ENCODE assay signal across 15 cellular contexts in genomic region chr4:188332265-188332664, GRCh38.
DNase-seq lines count a peak whose midpoint lies in the region; ATAC-seq and TF ChIP-seq lines count a peak whose summit lies in the region.
"Had no signal": no experiment of that assay in that cellular context is flagged by ENCODE, and none has a peak within 500 bp of the region (broad histone marks: within the 10 kb centered on the region; RNA-seq: fewer than 3 reads in every experiment).

No MANE protein-coding gene starts in this region.

- no peak overlapping the region for H3K9ac ChIP-seq in smooth muscle cell (ENCODE audit: low read depth)
- H3K9ac ChIP-seq: BLaER1 had no signal

- H3K36me3 ChIP-seq in Caco-2 (ENCODE audit: control insufficient read depth, insufficient read depth, low read length) (no peaks in the 10 kb centered on the region), brain microvascular endothelial cell (replicated peaks) (no peaks in the 10 kb centered on the region), smooth muscle cell (ENCODE audit: low read depth) (no peaks in the 10 kb centered on the region)
- H3K36me3 ChIP-seq: BLaER1, HAP-1 had no signal

- no peaks in the 10 kb centered on the region for H3K79me2 ChIP-seq in smooth muscle cell (ENCODE audit: low read depth)

- POLR2A ChIA-PET in Caco-2 (lab: Charles Lee), result no interaction called here

- no peaks in the 10 kb centered on the region for H3K27me3 Mint-ChIP-seq in Caco-2 (ENCODE audit: insufficient read depth, unreplicated experiment)
- H3K27me3 Mint-ChIP-seq: CD8-positive, alpha-beta memory T cell had no signal

- H3K27me3 ChIP-seq in Caco-2 (replicated peaks; ENCODE audit: control insufficient read depth, insufficient read depth, low read length) (no peaks in the 10 kb centered on the region), brain microvascular endothelial cell (replicated peaks) (no peaks in the 10 kb centered on the region), smooth muscle cell (ENCODE audit: low read depth) (no peaks in the 10 kb centered on the region)
- H3K27me3 ChIP-seq: BLaER1 had no signal

- BruUV-seq in Caco-2 (replicated peaks; lab: Mats Ljungman, UMichigan), result no TSS peak

- in situ Hi-C loops in brain microvascular endothelial cell (cut with HindIII; ENCODE audit: low pct_ligation_motif_present, low sequenced_read_pairs), result no loop called here

- DNase-seq in Caco-2 (no peak), brain microvascular endothelial cell (peak; percentile 10), fibroblast of peridontal ligament (ENCODE audit: extremely low read depth) (peak; percentile 9), smooth muscle cell (lab: John Stamatoyannopoulos, UW; ENCODE audit: unreplicated experiment) (no peak), DMS 273 treated with DMSO at 0.1 percent for 48 hours (lab: John Stamatoyannopoulos, UW) (no peak)
- DNase-seq in stimulated activated CD4-positive, alpha-beta T cell treated with anti-CD3 and anti-CD28 coated beads, Interleukin-4, amount 100 ng/mL, for 1 hour, result no peak
- DNase-seq in activated naive CD4-positive, alpha-beta T cell treated with anti-CD3 and anti-CD28 coated beads, Interleukin-2, amount 50 U/mL, for 72 hours (ENCODE audit: low spot score in 2 of 2), result no peak
- DNase-seq in activated CD8-positive, alpha-beta memory T cell treated with anti-CD3 and anti-CD28 coated beads, Interleukin-2, amount 50 U/mL, for 4 hours, result no peak
- DNase-seq: 8988T; AML-193; CD8-positive, alpha-beta memory T cell; DMS79; GOT3 had no signal

- no peak overlapping the region for H3K27ac ChIP-seq in brain microvascular endothelial cell
- no peak overlapping the region for H3K27ac ChIP-seq in smooth muscle cell (ENCODE audit: low read depth)
- H3K27ac ChIP-seq: BLaER1 had no signal

- H2AFZ ChIP-seq in smooth muscle cell (ENCODE audit: low read depth), result peak overlapping the region; percentile 75

- no peaks in the 10 kb centered on the region for H4K20me1 ChIP-seq in smooth muscle cell (ENCODE audit: low read depth)
- H4K20me1 ChIP-seq: BLaER1 had no signal

- peaks cover 38% of the 10 kb centered on the region for H3K4me1 ChIP-seq in Caco-2
- no peaks in the 10 kb centered on the region for H3K4me1 ChIP-seq in smooth muscle cell (ENCODE audit: low read depth)
- H3K4me1 ChIP-seq: BLaER1, HAP-1 had no signal

- no peak for ATAC-seq in activated naive CD4-positive, alpha-beta T cell treated with anti-CD3 and anti-CD28 coated beads, Interleukin-2, amount 50 U/mL, for 72 hours

- H3K4me3 ChIP-seq in Caco-2 (ENCODE audit: low read depth, low read length) (no peak overlapping the region), brain microvascular endothelial cell (ENCODE audit: low read depth, low read length) (no peak overlapping the region), smooth muscle cell (no peak overlapping the region)
- H3K4me3 ChIP-seq: BLaER1, HAP-1 had no signal

- intact Hi-C loops in Caco-2 (cut with micrococcal nuclease; ENCODE audit: unreplicated experiment), result no loop called here

- H3K9me3 ChIP-seq in Caco-2 (peaks cover 15% of the 10 kb centered on the region; the same call in 1 of the 2 replicates), smooth muscle cell (replicated peaks; ENCODE audit: low read depth) (no peaks in the 10 kb centered on the region)
- H3K9me3 ChIP-seq: HAP-1 had no signal

- no peaks in the 10 kb centered on the region for H3F3A ChIP-seq in smooth muscle cell (ENCODE audit: low read depth)

- TF ChIP-seq CTCF in Caco-2 (IDR thresholded peaks at IDR 0.05; ENCODE audit: insufficient read depth in 1 of 2, low read depth in 1 of 2, low read length in 1 of 2, severe bottlenecking in 1 of 2, unreplicated experiment in 1 of 2) (no peak), brain microvascular endothelial cell (IDR thresholded peaks at IDR 0.05; ENCODE audit: low read depth, low read length, missing control alignments) (no peak), smooth muscle cell (IDR thresholded peaks at IDR 0.05; ENCODE audit: borderline replicate concordance, insufficient read depth, poor library complexity, severe bottlenecking) (no peak)

- H3K9me3 Mint-ChIP-seq in Caco-2 (ENCODE audit: unreplicated experiment), result no peaks in the 10 kb centered on the region
- peaks cover 5 to 20% of the 10 kb centered on the region in 2 donors for H3K9me3 Mint-ChIP-seq in activated naive CD4-positive, alpha-beta T cell treated with anti-CD3 and anti-CD28 coated beads, Interleukin-2, amount 50 U/mL, for 72 hours

- no peak overlapping the region for H3K4me2 ChIP-seq in smooth muscle cell
- H3K4me2 ChIP-seq: BLaER1 had no signal

- peak overlapping the region; percentile 93 for H3K27ac Mint-ChIP-seq in Caco-2 (ENCODE audit: unreplicated experiment)
- no peak overlapping the region for H3K27ac Mint-ChIP-seq in activated naive CD4-positive, alpha-beta T cell treated with anti-CD3 and anti-CD28 coated beads, Interleukin-2, amount 50 U/mL, for 72 hours
- H3K27ac Mint-ChIP-seq: CD8-positive, alpha-beta memory T cell had no signal

- 89% methylated on average over 2 of the region's 2 CpGs for WGBS in smooth muscle cell (ENCODE audit: low lambda C conversion rate)

- peaks cover 5% of the 10 kb centered on the region for H3K36me3 Mint-ChIP-seq in Caco-2 (ENCODE audit: insufficient read depth, unreplicated experiment)
- H3K36me3 Mint-ChIP-seq in activated naive CD4-positive, alpha-beta T cell treated with anti-CD3 and anti-CD28 coated beads, Interleukin-2, amount 50 U/mL, for 72 hours, result peaks cover 0 to 3% of the 10 kb centered on the region in 2 donors
- H3K36me3 Mint-ChIP-seq: CD8-positive, alpha-beta memory T cell had no signal

- CTCF ChIA-PET in Caco-2 (lab: Charles Lee), result no interaction called here

- H3K4me3 Mint-ChIP-seq in Caco-2 (ENCODE audit: unreplicated experiment), result no peak overlapping the region
- H3K4me3 Mint-ChIP-seq: CD8-positive, alpha-beta memory T cell had no signal

- peaks cover 27% of the 10 kb centered on the region for H3K4me1 Mint-ChIP-seq in Caco-2 (ENCODE audit: low read depth, unreplicated experiment)
- H3K4me1 Mint-ChIP-seq: CD8-positive, alpha-beta memory T cell had no signal

Comparison
In these comparisons a context has a peak if more than half of its experiments do, and no peak if none do; other contexts are left out.
1. DNase-seq: peak in brain microvascular endothelial cell (single experiment) and fibroblast of peridontal ligament (single experiment); none in Caco-2 (0 of 2), smooth muscle cell (single experiment), stimulated activated CD4-positive, alpha-beta T cell treated with anti-CD3 and anti-CD28 coated beads, Interleukin-4, amount 100 ng/mL, for 1 hour (single experiment), activated naive CD4-positive, alpha-beta T cell treated with anti-CD3 and anti-CD28 coated beads, Interleukin-2, amount 50 U/mL, for 72 hours (0 of 2), DMS 273 treated with DMSO at 0.1 percent for 48 hours (single experiment) and activated CD8-positive, alpha-beta memory T cell treated with anti-CD3 and anti-CD28 coated beads, Interleukin-2, amount 50 U/mL, for 4 hours (single experiment).